In genomic region chr15:75561888-75562287, GRCh38 we compare ENCODE assay signal across 10 cellular contexts.
"Had no signal": no experiment of that assay in that cellular context is flagged by ENCODE, and none has a peak within 500 bp of the region (broad histone marks: within the 10 kb centered on the region; RNA-seq: fewer than 3 reads in every experiment).

No MANE protein-coding gene starts in this region.

- H3K9ac ChIP-seq: KMS-11 had no signal

- H3K9me3 Mint-ChIP-seq: HFFc6 had no signal

- H3K4me3 Mint-ChIP-seq: GM23338, H9, HFFc6 had no signal

- DNase-seq: H9, HCEC 1CT, HFFc6, IMR-90, KBM-7 had no signal

- H2AFZ ChIP-seq: GM23338 had no signal

- H3K4me2 ChIP-seq: GM23338, KMS-11 had no signal

- H3K27ac ChIP-seq: HL-60, KMS-11 had no signal

- FAIRE-seq: H1, H54 had no signal

- H3K27ac Mint-ChIP-seq: GM23338, HFFc6 had no signal

- ATAC-seq: GM23338 had no signal

- H3K4me3 ChIP-seq: GM23338 had no signal
